ENCODE assay signal across 1 cellular context in genomic region chr18:56086786-56087185, GRCh38.
TF ChIP-seq lines count a peak whose summit lies in the region.

No MANE protein-coding gene starts in this region.

TF ChIP-seq in IMR-90, 13 proteins besides CTCF, POLR2A, EP300 and RAD21 (continued from another document):
- TF ChIP-seq ELK1 (IDR thresholded peaks at IDR 0.05; ENCODE audit: borderline replicate concordance, low read depth, low read length) (no peak), CEBPB (IDR thresholded peaks at IDR 0.05; ENCODE audit: low read depth, low read length) (no peak)
